Comparison of ENCODE assay signal across 1 cellular context in the genomic region with DNA sequence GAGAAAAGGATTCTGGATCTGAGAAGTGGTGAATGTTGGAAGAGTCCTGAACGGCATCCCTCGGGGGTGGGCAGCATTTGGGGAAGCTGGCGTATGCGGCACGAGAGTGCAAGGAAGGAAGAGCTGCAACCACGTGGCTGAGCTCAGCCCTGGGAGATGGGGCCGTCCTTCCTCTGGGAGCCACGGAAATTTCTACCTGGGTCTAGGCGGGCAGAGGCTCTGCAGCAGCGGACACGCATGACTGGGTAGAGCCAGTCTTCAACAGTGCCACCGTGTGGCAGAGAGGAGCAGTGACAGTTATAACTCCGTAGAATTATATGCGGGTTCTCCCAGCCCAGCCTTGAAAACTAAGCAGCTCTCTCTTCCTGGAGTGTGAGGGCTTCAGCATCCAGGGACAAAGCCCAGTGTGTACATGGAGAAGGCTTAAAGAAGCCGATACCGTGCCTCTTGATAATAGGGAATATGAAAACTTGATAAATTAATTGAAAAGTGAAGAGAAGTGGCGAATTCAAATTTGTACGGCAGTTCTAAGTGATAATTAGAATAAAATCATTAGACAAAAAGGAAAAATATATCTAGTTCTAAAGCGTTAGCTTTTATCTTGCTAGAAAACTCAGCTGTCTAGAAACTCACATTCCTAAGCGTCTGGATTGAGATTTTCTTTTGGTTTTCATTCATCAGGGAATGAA.
TF ChIP-seq lines count a peak whose summit lies in the region.

No MANE protein-coding gene starts in this region.

TF ChIP-seq in HepG2, 621 proteins besides CTCF, POLR2A, EP300 and RAD21 (continued from another document and continues in another):
- TF ChIP-seq ZNF512B (CRISPR knock-in tag; IDR thresholded peaks at IDR 0.05; ENCODE audit: borderline replicate concordance) = peak; percentile 91; the same call in 1 of the 2 replicates
- no peak for TF ChIP-seq IRX3 (CRISPR knock-in tag; IDR thresholded peaks at IDR 0.05; ENCODE audit: borderline replicate concordance, low read depth)
- TF ChIP-seq ZBTB42 (CRISPR knock-in tag; IDR thresholded peaks at IDR 0.05) = no peak
- TF ChIP-seq ZNF451 (CRISPR knock-in tag; IDR thresholded peaks at IDR 0.05) = no peak
- no peak for TF ChIP-seq NONO (IDR thresholded peaks at IDR 0.05)
- 0 out of 2 replicates have a peak, but pooled peaks have one; percentile 30 for TF ChIP-seq NONO (CRISPR knock-in tag; conservative IDR thresholded peaks at IDR 0.05)
- no peak for TF ChIP-seq ZNF232 (CRISPR knock-in tag; IDR thresholded peaks at IDR 0.05; ENCODE audit: borderline replicate concordance)
- no peak; the same call in 1 of the 2 replicates for TF ChIP-seq ZNF740 (CRISPR knock-in tag; IDR thresholded peaks at IDR 0.05)
- no peak for TF ChIP-seq SP140L (CRISPR knock-in tag; IDR thresholded peaks at IDR 0.05; ENCODE audit: borderline replicate concordance)
- no peak for TF ChIP-seq TCF7L2 (IDR thresholded peaks at IDR 0.05; ENCODE audit: low read depth, low read length)
- no peak for TF ChIP-seq ZNF281 (CRISPR knock-in tag; IDR thresholded peaks at IDR 0.05; ENCODE audit: borderline replicate concordance)
- peak; percentile 39; the same call in 1 of the 2 replicates for TF ChIP-seq ETV5 (CRISPR knock-in tag; IDR thresholded peaks at IDR 0.05; ENCODE audit: borderline replicate concordance)
- no peak for TF ChIP-seq PHF21A (CRISPR knock-in tag; IDR thresholded peaks at IDR 0.05)
- TF ChIP-seq RBM22 (optimal IDR thresholded peaks at IDR 0.05; ENCODE audit: low read length) = no peak
- TF ChIP-seq SALL2 (CRISPR knock-in tag; IDR thresholded peaks at IDR 0.05) = no peak
- no peak for TF ChIP-seq KMT2B (CRISPR knock-in tag; IDR thresholded peaks at IDR 0.05)
- no peak for TF ChIP-seq CERS6 (CRISPR knock-in tag; IDR thresholded peaks at IDR 0.05)
- TF ChIP-seq ZNF3 (CRISPR knock-in tag; IDR thresholded peaks at IDR 0.05) = no peak
- no peak for TF ChIP-seq ZNF672 (CRISPR knock-in tag; IDR thresholded peaks at IDR 0.05)
- TF ChIP-seq HIVEP1 (CRISPR knock-in tag; IDR thresholded peaks at IDR 0.05) = no peak; the same call in 1 of the 2 replicates
- no peak for TF ChIP-seq ZBTB46 (CRISPR knock-in tag; IDR thresholded peaks at IDR 0.05; ENCODE audit: borderline replicate concordance)
- no peak for TF ChIP-seq ZNF251 (CRISPR knock-in tag; IDR thresholded peaks at IDR 0.05)
- TF ChIP-seq MEIS1 (CRISPR knock-in tag; IDR thresholded peaks at IDR 0.05; ENCODE audit: borderline replicate concordance) = peak; percentile 78; the same call in 1 of the 2 replicates
- peak; percentile 75 for TF ChIP-seq ELF3 (CRISPR knock-in tag; IDR thresholded peaks at IDR 0.05)
- no peak for TF ChIP-seq ETV6 (CRISPR knock-in tag; conservative IDR thresholded peaks at IDR 0.05)
- peak; percentile 42; the same call in 1 of the 2 replicates for TF ChIP-seq ISL2 (CRISPR knock-in tag; IDR thresholded peaks at IDR 0.05)
- TF ChIP-seq CAMTA2 (CRISPR knock-in tag; IDR thresholded peaks at IDR 0.05; ENCODE audit: borderline replicate concordance) = no peak
- TF ChIP-seq CEBPG (CRISPR knock-in tag; IDR thresholded peaks at IDR 0.05) = 0 out of 2 replicates have a peak, but pooled peaks have one; percentile 6
- no peak for TF ChIP-seq ZNF558 (CRISPR knock-in tag; IDR thresholded peaks at IDR 0.05; ENCODE audit: borderline replicate concordance)
- TF ChIP-seq PATZ1 (CRISPR knock-in tag; IDR thresholded peaks at IDR 0.05) = 0 out of 2 replicates have a peak, but pooled peaks have one; percentile 35
- TF ChIP-seq ZNF543 (CRISPR knock-in tag; IDR thresholded peaks at IDR 0.05) = 0 out of 2 replicates have a peak, but pooled peaks have one; percentile 57
- no peak for TF ChIP-seq NR2F6 (IDR thresholded peaks at IDR 0.05)
- peak; percentile 49; the same call in 1 of the 2 replicates for TF ChIP-seq NR2F6 (CRISPR knock-in tag; IDR thresholded peaks at IDR 0.05)
- TF ChIP-seq NFIB (CRISPR knock-in tag; IDR thresholded peaks at IDR 0.05; ENCODE audit: borderline replicate concordance) = no peak
- TF ChIP-seq TIGD3 (CRISPR knock-in tag; IDR thresholded peaks at IDR 0.05; ENCODE audit: borderline replicate concordance) = peak; percentile 73; the same call in 1 of the 2 replicates
- TF ChIP-seq FOXC1 (CRISPR knock-in tag; IDR thresholded peaks at IDR 0.05; ENCODE audit: borderline replicate concordance) = peak; percentile 84
- no peak for TF ChIP-seq REST (IDR thresholded peaks at IDR 0.05; ENCODE audit: borderline replicate concordance in 1 of 2, low read depth in 1 of 2, low read length in 2 of 2)
- peak; percentile 31 for TF ChIP-seq SIX4 (CRISPR knock-in tag; IDR thresholded peaks at IDR 0.05)
- no peak for TF ChIP-seq SKI (IDR thresholded peaks at IDR 0.05; ENCODE audit: partially characterized antibody)
- no peak for TF ChIP-seq KAT7 (CRISPR knock-in tag; IDR thresholded peaks at IDR 0.05; ENCODE audit: borderline replicate concordance)
- no peak for TF ChIP-seq FOXP1 (IDR thresholded peaks at IDR 0.05)
- TF ChIP-seq FOXP1 (CRISPR knock-in tag; IDR thresholded peaks at IDR 0.05) = no peak
- TF ChIP-seq ZNF691 (CRISPR knock-in tag; IDR thresholded peaks at IDR 0.05; ENCODE audit: borderline replicate concordance, low read depth) = peak; percentile 76; the same call in 1 of the 2 replicates
- peak; percentile 26; the same call in 1 of the 2 replicates for TF ChIP-seq EZH2 (conservative IDR thresholded peaks at IDR 0.05; ENCODE audit: low read depth, low read length)
